Comparison of ENCODE assay signal across 9 cellular contexts in genomic region chr20:48010623-48011022, GRCh38.
"Had no signal": no experiment of that assay in that cellular context is flagged by ENCODE, and none has a peak within 500 bp of the region (broad histone marks: within the 10 kb centered on the region; RNA-seq: fewer than 3 reads in every experiment).

No MANE protein-coding gene starts in this region.

- H3K4me3 ChIP-seq: GM23248, K562 had no signal

- FAIRE-seq: H54, K562 had no signal

- ATAC-seq: K562 had no signal

- H3K9ac ChIP-seq: GM23248 had no signal

- DNase-seq: GM23248, GOT3, H9, HCEC 1CT, HFFc6, Kasumi-1, KG1 had no signal

- H2AFZ ChIP-seq: GM23248 had no signal

- H3K27ac ChIP-seq: GM23248 had no signal
